ENCODE assay signal across 1 cellular context in genomic region chr4:73069338-73070071, GRCh38.
TF ChIP-seq lines count a peak whose summit lies in the region.

Gene COX18 (minus strand): TSS chr4:73069716. CDS start chr4:73069649, 67 bp downstream.

TF ChIP-seq in HepG2, 621 proteins besides CTCF, POLR2A, EP300 and RAD21 (continued from another document):
- TF ChIP-seq ZNF687 (CRISPR knock-in tag; IDR thresholded peaks at IDR 0.05) (peak; percentile 99), ZNF317 (CRISPR knock-in tag; IDR thresholded peaks at IDR 0.05) (peak; percentile 90), PHF20 (CRISPR knock-in tag; IDR thresholded peaks at IDR 0.05) (peak; percentile 90), ZSCAN22 (CRISPR knock-in tag; IDR thresholded peaks at IDR 0.05) (peak; percentile 22; the same call in 1 of the 2 replicates), FOXA1 (IDR thresholded peaks at IDR 0.05) (no peak), FOXA1 (CRISPR knock-in tag; IDR thresholded peaks at IDR 0.05) (0 out of 2 replicates have a peak, but pooled peaks have one; percentile 42), ZNF235 (CRISPR knock-in tag; IDR thresholded peaks at IDR 0.05; ENCODE audit: borderline replicate concordance) (peak; percentile 98), NFRKB (IDR thresholded peaks at IDR 0.05) (no peak), ZFP1 (CRISPR knock-in tag; IDR thresholded peaks at IDR 0.05) (peak; percentile 68; the same call in 1 of the 2 replicates), GATAD1 (CRISPR knock-in tag; IDR thresholded peaks at IDR 0.05) (peak; percentile 93), ZBTB20 (CRISPR knock-in tag; IDR thresholded peaks at IDR 0.05; ENCODE audit: borderline replicate concordance, low read depth) (peak; percentile 50; the same call in 1 of the 2 replicates), BORCS8-MEF2B (CRISPR knock-in tag; IDR thresholded peaks at IDR 0.05) (peak; percentile 83), EZH2 (conservative IDR thresholded peaks at IDR 0.05; ENCODE audit: low read depth, low read length) (no peak), GTF3A (CRISPR knock-in tag; conservative IDR thresholded peaks at IDR 0.05) (0 out of 2 replicates have a peak, but pooled peaks have one; percentile 20), MIER2 (CRISPR knock-in tag; IDR thresholded peaks at IDR 0.05) (peak; percentile 17; the same call in 1 of the 2 replicates), TAF15 (IDR thresholded peaks at IDR 0.05; ENCODE audit: low read depth, low read length, poor library complexity, severe bottlenecking) (peak; percentile 79), ZSCAN25 (CRISPR knock-in tag; IDR thresholded peaks at IDR 0.05) (0 out of 2 replicates have a peak, but pooled peaks have one; percentile 74), DZIP1 (CRISPR knock-in tag; IDR thresholded peaks at IDR 0.05) (peak; percentile 96), ZNF75D (CRISPR knock-in tag; IDR thresholded peaks at IDR 0.05; ENCODE audit: borderline replicate concordance) (no peak), SP2 (CRISPR knock-in tag; IDR thresholded peaks at IDR 0.05) (peak; percentile 79), ZKSCAN8 (CRISPR knock-in tag; IDR thresholded peaks at IDR 0.05; ENCODE audit: borderline replicate concordance) (0 out of 2 replicates have a peak, but pooled peaks have one; percentile 18), YY1 (IDR thresholded peaks at IDR 0.05; ENCODE audit: insufficient read depth, insufficient replicate concordance, low read depth, low read length) (peak; percentile 81), ZNF138 (CRISPR knock-in tag; IDR thresholded peaks at IDR 0.05; ENCODE audit: low read depth) (0 out of 2 replicates have a peak, but pooled peaks have one; percentile 75), RXRB (CRISPR knock-in tag; IDR thresholded peaks at IDR 0.05; ENCODE audit: borderline replicate concordance) (peak; percentile 73; the same call in 1 of the 2 replicates), ZNF569 (CRISPR knock-in tag; IDR thresholded peaks at IDR 0.05; ENCODE audit: borderline replicate concordance) (0 out of 2 replicates have a peak, but pooled peaks have one; percentile 79), MAX (IDR thresholded peaks at IDR 0.05) (peak; percentile 95), NR2C2 (CRISPR knock-in tag; IDR thresholded peaks at IDR 0.05; ENCODE audit: borderline replicate concordance) (peak; percentile 91), TCF12 (IDR thresholded peaks at IDR 0.05) (no peak), TCF12 (CRISPR knock-in tag; IDR thresholded peaks at IDR 0.05) (peak; percentile 91), ZNF576 (CRISPR knock-in tag; IDR thresholded peaks at IDR 0.05) (peak; percentile 88)
